In genomic region chr15:51229907-51230328, GRCh38 we compare ENCODE assay signal across 9 cellular contexts.
DNase-seq lines count a peak whose midpoint lies in the region; ATAC-seq, FAIRE-seq and TF ChIP-seq lines count a peak whose summit lies in the region.
"Had no signal": no experiment of that assay in that cellular context is flagged by ENCODE, and none has a peak within 500 bp of the region (broad histone marks: within the 10 kb centered on the region; RNA-seq: fewer than 3 reads in every experiment).

No MANE protein-coding gene starts in this region.

- H3K9me2 ChIP-seq in OCI-LY7 (ENCODE audit: insufficient read depth, low read length), result no peaks in the 10 kb centered on the region

- no peak overlapping the region for H3K4me3 ChIP-seq in OCI-LY7 (ENCODE audit: low read depth, low read length, poor library complexity, severe bottlenecking)
- H3K4me3 ChIP-seq in small intestine (ENCODE audit: low read depth in 1 of 2, low read length in 2 of 2), result no peak overlapping the region
- no peak overlapping the region for H3K4me3 ChIP-seq in upper lobe of left lung

- no peaks in the 10 kb centered on the region for H3K9me3 ChIP-seq in OCI-LY7 (ENCODE audit: low read length)
- H3K9me3 ChIP-seq in small intestine (ENCODE audit: control insufficient read depth, low read depth), result no peaks in the 10 kb centered on the region
- H3K9me3 ChIP-seq in upper lobe of left lung, result no peaks in the 10 kb centered on the region

- peak; percentile 60 for TF ChIP-seq CTCF in OCI-LY7 (conservative IDR thresholded peaks at IDR 0.05; ENCODE audit: low read length)
- peak in 2 of 6 experiments; percentile 6 to 16 for TF ChIP-seq CTCF in upper lobe of left lung (IDR thresholded peaks at IDR 0.05)

- 15 to 28% (median 17%) methylated on average over 2 of the region's 2 CpGs for WGBS in small intestine, 3 donors
- WGBS in upper lobe of left lung, 2 donors, result 34 to 58% methylated on average over 2 of the region's 2 CpGs

- no peak overlapping the region for H2AFZ ChIP-seq in OCI-LY7 (ENCODE audit: low read length)

- H3K79me2 ChIP-seq in OCI-LY7 (ENCODE audit: insufficient read depth, low read depth, low read length), result no peaks in the 10 kb centered on the region

- TF ChIP-seq POLR2A in upper lobe of left lung (IDR thresholded peaks at IDR 0.05), result no peak

- no peak for FAIRE-seq in small intestine (lab: Jason Lieb, UNC)

- H3K36me3 ChIP-seq in OCI-LY7 (ENCODE audit: insufficient read depth, low read length) (no peaks in the 10 kb centered on the region), small intestine (ENCODE audit: control insufficient read depth in 2 of 2, insufficient read depth in 2 of 2, low read length in 2 of 2) (no peaks in the 10 kb centered on the region), upper lobe of left lung (no peaks in the 10 kb centered on the region)

- no peak for TF ChIP-seq EP300 in upper lobe of left lung (IDR thresholded peaks at IDR 0.05)

- intact Hi-C loops in OCI-LY7 (cut with micrococcal nuclease; ENCODE audit: unreplicated experiment), result no loop called here

- H3K4me2 ChIP-seq in OCI-LY7 (ENCODE audit: low read length), result no peak overlapping the region

- DNase-seq in NCI-H1436 (lab: John Stamatoyannopoulos, UW), result peak; percentile 21
- DNase-seq in NCI-H1436 treated with DMSO at 0.1 percent for 48 hours (lab: John Stamatoyannopoulos, UW), result no peak
- peak; percentile 2 for DNase-seq in OCI-LY7 (ENCODE audit: low spot score)
- DNase-seq in fibroblast of the conjunctiva (ENCODE audit: low read depth), result peak; percentile 34
- peak; percentile 10 for DNase-seq in small intestine
- DNase-seq in upper lobe of left lung, result no peak
- no peak for DNase-seq in LoVo (ENCODE audit: low spot score)
- no peak for DNase-seq in central memory CD4-positive, alpha-beta T cell
- DNase-seq: CD8-positive, alpha-beta memory T cell had no signal

- H3K27ac ChIP-seq in OCI-LY7 (ENCODE audit: low read depth, low read length, poor library complexity, severe bottlenecking) (no peak overlapping the region), small intestine (ENCODE audit: low read depth in 1 of 2, low read length in 1 of 2) (no peak overlapping the region), upper lobe of left lung (no peak overlapping the region)

- H3K4me1 ChIP-seq in OCI-LY7 (ENCODE audit: insufficient read depth, low read length, poor library complexity, severe bottlenecking), result no peaks in the 10 kb centered on the region
- H3K4me1 ChIP-seq in small intestine (ENCODE audit: control insufficient read depth in 2 of 2, insufficient read depth in 1 of 2, low read depth in 1 of 2, low read length in 1 of 2), result no peaks in the 10 kb centered on the region
- peaks cover 0 to 5% (median 2%) of the 10 kb centered on the region in 4 donors for H3K4me1 ChIP-seq in upper lobe of left lung

- BruUV-seq in OCI-LY7 (replicated peaks; lab: Mats Ljungman, UMichigan), result no TSS peak

- POLR2A ChIA-PET in OCI-LY7 (lab: Charles Lee), result interaction anchor here (0.6 kb wide), 1 partner anchor 135 kb away, joined by 4 read pairs; no protein-coding TSS in a partner anchor

- H3K27me3 ChIP-seq in small intestine (ENCODE audit: control insufficient read depth in 2 of 2, insufficient read depth in 2 of 2, low read length in 2 of 2) (no peaks in the 10 kb centered on the region), upper lobe of left lung (no peaks in the 10 kb centered on the region)

- CTCF ChIA-PET in OCI-LY7 (lab: Charles Lee; ENCODE audit: unreplicated experiment), result no interaction called here

- H4K20me1 ChIP-seq in OCI-LY7 (ENCODE audit: insufficient read depth, low read length), result no peaks in the 10 kb centered on the region

- ATAC-seq in upper lobe of left lung (ENCODE audit: low FRiP score in 2 of 2), result no peak

Comparison
In these comparisons a context has a peak if more than half of its experiments do, and no peak if none do; other contexts are left out.
1. DNase-seq: peak in NCI-H1436 (single experiment), OCI-LY7 (single experiment), fibroblast of the conjunctiva (single experiment) and small intestine (single experiment); none in NCI-H1436 treated with DMSO at 0.1 percent for 48 hours (single experiment), upper lobe of left lung (0 of 2), LoVo (single experiment) and central memory CD4-positive, alpha-beta T cell (single experiment).